Comparison of ENCODE assay signal across 1 cellular context in the genomic region with DNA sequence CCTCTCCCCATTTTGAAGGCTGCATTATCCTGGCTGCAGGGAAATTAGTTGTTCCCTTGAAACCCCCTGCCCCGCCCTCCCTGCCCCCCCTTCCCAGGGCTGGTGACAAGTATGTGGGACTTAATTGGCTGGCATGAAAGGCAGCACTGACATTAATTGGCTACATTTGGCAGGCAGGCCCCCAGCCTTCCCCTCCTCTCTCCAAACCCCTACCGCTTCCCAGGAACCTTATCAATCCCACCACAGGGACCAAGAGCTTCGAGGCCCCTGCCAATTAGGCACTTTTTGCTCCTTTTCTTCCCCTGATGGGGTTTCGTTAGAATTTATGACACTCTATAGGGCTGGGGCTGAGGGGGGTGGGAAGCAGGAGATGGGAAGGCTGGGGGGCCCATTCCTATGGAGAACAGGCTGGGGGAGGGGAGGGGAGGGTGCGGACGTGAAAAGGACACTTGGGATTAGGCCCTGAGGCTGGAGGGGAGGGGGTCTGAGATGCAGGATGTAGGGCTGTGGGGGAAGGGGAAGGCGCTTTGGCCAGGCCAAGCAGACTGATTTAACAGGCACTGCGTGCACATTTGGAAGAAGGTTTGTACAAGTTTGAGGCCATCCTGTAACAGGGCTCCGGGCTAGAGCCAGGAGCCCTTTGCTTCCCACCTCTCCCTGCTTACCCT.
TF ChIP-seq lines count a peak whose summit lies in the region.

No MANE protein-coding gene starts in this region.

TF ChIP-seq in H1, 55 proteins besides CTCF, POLR2A, EP300 and RAD21:
- TF ChIP-seq SIN3A (conservative IDR thresholded peaks at IDR 0.05 in 1 of 2, IDR thresholded peaks at IDR 0.05 in 1 of 2; ENCODE audit: low read depth in 1 of 2, low read length in 2 of 2) (no peak), GTF2F1 (IDR thresholded peaks at IDR 0.05; ENCODE audit: borderline replicate concordance, low read depth, low read length) (no peak), YY1 (IDR thresholded peaks at IDR 0.05; ENCODE audit: low read depth, low read length) (no peak)
